Comparison of ENCODE assay signal across 9 cellular contexts in the genomic region with DNA sequence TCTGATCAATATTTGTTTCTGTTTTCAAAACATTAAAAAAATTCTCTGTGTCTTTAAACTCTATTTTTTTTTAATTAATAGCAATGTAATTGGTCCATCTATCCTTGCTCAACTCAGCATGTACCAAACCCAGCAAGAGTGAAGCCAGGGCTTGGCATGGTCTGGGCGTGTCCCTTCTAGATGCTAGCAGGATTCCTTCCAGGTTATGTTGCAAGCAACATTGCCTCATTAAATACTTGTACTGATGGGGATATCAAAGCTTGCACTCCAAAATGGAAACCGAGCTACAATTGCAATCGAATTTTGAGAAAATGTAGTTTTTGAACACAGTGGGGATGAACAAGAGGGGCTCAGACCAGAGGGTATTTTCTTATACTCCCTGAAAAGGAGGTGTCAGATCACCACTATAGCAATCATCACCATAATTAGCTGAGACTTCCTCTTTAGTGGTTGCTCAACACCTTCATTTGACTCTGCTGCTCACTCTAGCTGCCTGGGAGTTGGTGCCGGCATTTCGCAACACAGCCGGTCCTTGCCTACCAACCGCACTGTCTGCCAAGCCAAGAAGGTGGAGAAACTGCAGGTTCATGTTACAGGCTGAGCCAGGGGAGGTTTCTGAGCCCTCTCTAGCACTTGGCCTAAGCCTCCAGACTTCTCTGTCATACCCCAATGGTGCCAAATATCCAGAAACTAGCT.
DNase-seq lines count a peak whose midpoint lies in the region; ATAC-seq and TF ChIP-seq lines count a peak whose summit lies in the region.
"Had no signal": no experiment of that assay in that cellular context is flagged by ENCODE, and none has a peak within 500 bp of the region (broad histone marks: within the 10 kb centered on the region; RNA-seq: fewer than 3 reads in every experiment).

No MANE protein-coding gene starts in this region.

- H3K4me3 ChIP-seq in upper lobe of left lung = no peak overlapping the region

- ATAC-seq in GM18858 (IDR thresholded peaks at IDR 0.05; ENCODE audit: unreplicated experiment) = peak; percentile 68
- ATAC-seq in T-helper 17 cell = peak; percentile 47
- ATAC-seq in upper lobe of left lung (ENCODE audit: low FRiP score in 2 of 2) = peak; percentile 92 to 94
- ATAC-seq in GM18519 (IDR thresholded peaks at IDR 0.05; ENCODE audit: low FRiP score, unreplicated experiment) = no peak

- peaks cover 29% of the 10 kb centered on the region for H3K27me3 Mint-ChIP-seq in T-helper 17 cell

- TF ChIP-seq POLR2A in upper lobe of left lung (IDR thresholded peaks at IDR 0.05) = peak in 1 of 4 donors; percentile 34

- DNase-seq in HT-29 (ENCODE audit: low spot score) = peak; percentile 68
- no peak for DNase-seq in T-helper 17 cell
- DNase-seq in iPS-NIHi7 (ENCODE audit: extremely low spot score) = peak; percentile 48
- DNase-seq in upper lobe of left lung = peak in 1 of 2 donors; percentile 94
- no peak for DNase-seq in activated CD4-positive, CD25-positive, alpha-beta regulatory T cell treated with anti-CD3 and anti-CD28 coated beads, Interleukin-2, amount 50 U/mL, for 72 hours
- DNase-seq in cerebellum (ENCODE audit: low spot score) = no peak

- H3K4me3 Mint-ChIP-seq in T-helper 17 cell = no peak overlapping the region
- H3K4me3 Mint-ChIP-seq: activated naive CD8-positive, alpha-beta T cell had no signal

- H3K36me3 Mint-ChIP-seq in T-helper 17 cell (ENCODE audit: low read depth) = no peaks in the 10 kb centered on the region

- TF ChIP-seq EP300 in upper lobe of left lung (IDR thresholded peaks at IDR 0.05) = no peak

- peak overlapping the region; percentile 53 to 67 (median 59) for H3K27ac ChIP-seq in upper lobe of left lung

- H3K9me3 ChIP-seq in T-helper 17 cell (ENCODE audit: control insufficient read depth, low read length, poor library complexity, severe bottlenecking) (no peaks in the 10 kb centered on the region), upper lobe of left lung (no peaks in the 10 kb centered on the region)

- H3K4me1 ChIP-seq in upper lobe of left lung = peaks cover 13 to 20% (median 19%) of the 10 kb centered on the region in 4 donors

- H3K36me3 ChIP-seq in upper lobe of left lung = no peaks in the 10 kb centered on the region

- 42 to 45% methylated on average over 7 of the region's 7 CpGs for WGBS in upper lobe of left lung, 2 donors

- no peaks in the 10 kb centered on the region for H3K4me1 Mint-ChIP-seq in T-helper 17 cell

- no peaks in the 10 kb centered on the region for H3K27me3 ChIP-seq in upper lobe of left lung

- TF ChIP-seq CTCF in upper lobe of left lung (IDR thresholded peaks at IDR 0.05) = no peak

- H3K27ac Mint-ChIP-seq in T-helper 17 cell = no peak overlapping the region
- H3K27ac Mint-ChIP-seq: activated naive CD8-positive, alpha-beta T cell had no signal

Comparison
In these comparisons a context has a peak if more than half of its experiments do, and no peak if none do; other contexts are left out.
1. DNase-seq: peak in HT-29 (single experiment) and iPS-NIHi7 (single experiment); none in T-helper 17 cell (0 of 3), activated CD4-positive, CD25-positive, alpha-beta regulatory T cell treated with anti-CD3 and anti-CD28 coated beads, Interleukin-2, amount 50 U/mL, for 72 hours (single experiment) and cerebellum (single experiment).